Comparison of ENCODE assay signal across 21 cellular contexts in the genomic region with DNA sequence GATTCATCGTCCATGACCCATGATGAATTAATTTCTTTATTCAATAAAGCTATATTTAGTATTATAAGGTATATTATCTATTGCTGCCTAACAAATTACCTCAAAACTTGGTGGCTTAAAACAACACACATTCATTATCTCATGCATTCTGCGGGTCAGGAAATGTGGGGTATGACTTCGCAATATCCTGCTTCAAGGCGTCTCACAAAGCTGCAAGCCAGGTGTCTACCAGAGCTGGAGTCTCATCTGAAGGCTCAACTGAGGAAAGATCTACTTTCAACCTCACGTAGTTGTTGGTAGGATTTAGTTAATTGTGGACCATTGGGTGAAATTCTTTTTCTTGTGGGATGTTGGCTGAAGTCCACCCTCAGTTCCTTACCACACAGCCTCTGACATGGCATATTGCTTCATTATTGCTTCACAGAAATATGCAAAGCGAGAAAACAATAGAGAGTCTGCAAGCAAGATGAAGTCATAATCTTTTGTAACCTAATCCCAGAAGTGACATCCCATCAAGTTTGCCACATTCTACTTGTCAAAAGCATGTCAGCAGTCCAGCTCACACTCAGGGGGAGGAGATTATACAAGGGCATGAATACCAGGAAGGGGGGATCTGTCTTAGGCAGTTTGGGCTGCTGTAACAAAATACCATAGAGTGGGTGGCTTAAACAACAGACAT. TPM values are rescaled to one million over a fixed set of nuclear protein-coding genes. Genes with fewer than 3 reads are reported as not detected.
DNase-seq lines count a peak whose midpoint lies in the region; ATAC-seq and TF ChIP-seq lines count a peak whose summit lies in the region.
"Had no signal": no experiment of that assay in that cellular context is flagged by ENCODE, and none has a peak within 500 bp of the region (broad histone marks: within the 10 kb centered on the region; RNA-seq: fewer than 3 reads in every experiment).

No MANE protein-coding gene starts in this region.

- intact Hi-C loops in left cardiac atrium (cut with DNase I) (no loop called here), left ventricle myocardium inferior (cut with micrococcal nuclease) (no loop called here)

- H3K27me3 ChIP-seq in left ventricle myocardium inferior (ENCODE audit: low read depth) (no peaks in the 10 kb centered on the region), osteoblast (ENCODE audit: insufficient read depth, low read length) (no peaks in the 10 kb centered on the region)
- H3K27me3 ChIP-seq: esophagus muscularis mucosa had no signal

- H3K4me1 Mint-ChIP-seq in activated CD4-positive, alpha-beta memory T cell treated with anti-CD3 and anti-CD28 coated beads, Interleukin-2, amount 10 ng/mL, durations not matched to agents 7 days and 5 days, result peaks cover 25% of the 10 kb centered on the region

- no peak overlapping the region for H3K4me3 Mint-ChIP-seq in activated CD4-positive, alpha-beta memory T cell treated with anti-CD3 and anti-CD28 coated beads, Interleukin-2, amount 10 ng/mL, durations not matched to agents 7 days and 5 days
- H3K4me3 Mint-ChIP-seq: CD4-positive, alpha-beta memory T cell; stimulated activated effector memory CD8-positive, alpha-beta T cell treated with anti-CD3 and anti-CD28 coated beads, Interleukin-12 subunit alpha, Interleukin-12 subunit beta, amount 100 ng/mL, for 72 hours had no signal

- H3K27me3 Mint-ChIP-seq in activated CD4-positive, alpha-beta memory T cell treated with anti-CD3 and anti-CD28 coated beads, Interleukin-2, amount 10 ng/mL, durations not matched to agents 7 days and 5 days, result peaks cover 36% of the 10 kb centered on the region

- CTCF ChIA-PET in activated CD4-positive, alpha-beta memory T cell treated with anti-CD3 and anti-CD28 coated beads, Interleukin-2, amount 10 ng/mL, durations not matched to agents 7 days and 5 days (lab: Charles Lee), result no interaction called here

- no peak for TF ChIP-seq CTCF in left ventricle myocardium inferior (IDR thresholded peaks at IDR 0.05; ENCODE audit: borderline replicate concordance)
- TF ChIP-seq CTCF in foreskin fibroblast (IDR thresholded peaks at IDR 0.05; ENCODE audit: low read depth, low read length), result no peak
- TF ChIP-seq CTCF in osteoblast (IDR thresholded peaks at IDR 0.05; ENCODE audit: extremely low read depth, low read depth, low read length), result no peak

- H3K36me3 ChIP-seq in left ventricle myocardium inferior (peaks cover 13% of the 10 kb centered on the region), osteoblast (ENCODE audit: insufficient read depth, low read length) (no peaks in the 10 kb centered on the region)
- H3K36me3 ChIP-seq: esophagus muscularis mucosa had no signal

- no peaks in the 10 kb centered on the region for H4K20me1 ChIP-seq in osteoblast (ENCODE audit: insufficient read depth, low read length)

- no peak for DNase-seq in left cardiac atrium
- DNase-seq in left ventricle myocardium inferior, result no peak
- peak; percentile 12 for DNase-seq in SKM-1 (lab: John Stamatoyannopoulos, UW; ENCODE audit: unreplicated experiment)
- DNase-seq in foreskin fibroblast, result peak; percentile 77 to 79
- DNase-seq in DMS153 treated with DMSO at 0.1 percent for 48 hours (lab: John Stamatoyannopoulos, UW; ENCODE audit: unreplicated experiment), result no peak
- DNase-seq in osteoblast (ENCODE audit: insufficient read length, low spot score, missing footprints), result no peak
- no peak for DNase-seq in activated CD4-positive, alpha-beta memory T cell treated with anti-CD3 and anti-CD28 coated beads, Interleukin-2, amount 10 ng/mL, durations not matched to agents 7 days and 5 days
- no peak for DNase-seq in stimulated activated naive CD4-positive, alpha-beta T cell (lab: John Stamatoyannopoulos, UW)
- DNase-seq: activated naive CD4-positive, alpha-beta T cell treated with Interleukin-2 at 50 U/mL for 16 hours; CD4-positive, alpha-beta memory T cell; hypothalamus; kidney glomerular epithelial cell; NCI-H187 treated with DMSO at 0.1 percent for 48 hours; NCI-H446 treated with DMSO at 0.1 percent for 48 hours; posterior cingulate gyrus; trophoblast cell had no signal

- no peak overlapping the region for H2AFZ ChIP-seq in osteoblast (ENCODE audit: low read length)

- POLR2A ChIA-PET in activated CD4-positive, alpha-beta memory T cell treated with anti-CD3 and anti-CD28 coated beads, Interleukin-2, amount 10 ng/mL, durations not matched to agents 7 days and 5 days (lab: Charles Lee), result interaction anchor here (0.6 kb wide), 1 partner anchor 467 kb away, joined by 3 read pairs; no protein-coding TSS in a partner anchor

- peaks cover 7% of the 10 kb centered on the region for H3K36me3 Mint-ChIP-seq in activated CD4-positive, alpha-beta memory T cell treated with anti-CD3 and anti-CD28 coated beads, Interleukin-2, amount 10 ng/mL, durations not matched to agents 7 days and 5 days (ENCODE audit: low read depth)
- H3K36me3 Mint-ChIP-seq: stimulated activated effector memory CD8-positive, alpha-beta T cell treated with anti-CD3 and anti-CD28 coated beads, Interleukin-12 subunit alpha, Interleukin-12 subunit beta, amount 100 ng/mL, for 72 hours had no signal

- H3K4me1 ChIP-seq in left ventricle myocardium inferior (peaks cover 21% of the 10 kb centered on the region), osteoblast (ENCODE audit: insufficient read depth, low read length) (peaks cover 5% of the 10 kb centered on the region)
- H3K4me1 ChIP-seq: A549 had no signal

- H3K9me3 ChIP-seq in left ventricle myocardium inferior (replicated peaks) (peaks cover 3% of the 10 kb centered on the region), osteoblast (ENCODE audit: low read depth, low read length) (no peaks in the 10 kb centered on the region)
- H3K9me3 ChIP-seq: A549, esophagus muscularis mucosa had no signal

- no peak overlapping the region for H3K27ac Mint-ChIP-seq in activated CD4-positive, alpha-beta memory T cell treated with anti-CD3 and anti-CD28 coated beads, Interleukin-2, amount 10 ng/mL, durations not matched to agents 7 days and 5 days
- H3K27ac Mint-ChIP-seq: CD4-positive, alpha-beta memory T cell; stimulated activated effector memory CD8-positive, alpha-beta T cell treated with anti-CD3 and anti-CD28 coated beads, Interleukin-12 subunit alpha, Interleukin-12 subunit beta, amount 100 ng/mL, for 72 hours had no signal

- H3K27ac ChIP-seq in left ventricle myocardium inferior (replicated peaks) (no peak overlapping the region), osteoblast (ENCODE audit: low read depth, low read length) (no peak overlapping the region)
- H3K27ac ChIP-seq: A549, esophagus muscularis mucosa had no signal

- no peak overlapping the region for H3K4me2 ChIP-seq in osteoblast (ENCODE audit: insufficient read depth, low read length)
- H3K4me2 ChIP-seq: A549 had no signal

- peak; percentile 23 to 25 for ATAC-seq in left cardiac atrium
- ATAC-seq: A549; stimulated activated effector memory CD8-positive, alpha-beta T cell treated with anti-CD3 and anti-CD28 coated beads, Interleukin-12 subunit alpha, Interleukin-12 subunit beta, amount 100 ng/mL, for 72 hours had no signal

- no peaks in the 10 kb centered on the region for H3K79me2 ChIP-seq in osteoblast (ENCODE audit: insufficient read depth, low read length)

- H3K4me3 ChIP-seq in left ventricle myocardium inferior (no peak overlapping the region), foreskin fibroblast (ENCODE audit: low read depth in 1 of 2, low read length in 2 of 2) (no peak overlapping the region), osteoblast (ENCODE audit: insufficient read depth, low read length) (no peak overlapping the region)
- H3K4me3 ChIP-seq: A549, esophagus muscularis mucosa had no signal

- H3K9me3 Mint-ChIP-seq in activated CD4-positive, alpha-beta memory T cell treated with anti-CD3 and anti-CD28 coated beads, Interleukin-2, amount 10 ng/mL, durations not matched to agents 7 days and 5 days, result peaks cover 5% of the 10 kb centered on the region

RNA-seq across cellular contexts. Expression of a gene that starts 45.1 kb away (rescaled TPM):
- total RNA-seq in left cardiac atrium, result 10 to 100 TPM; 39.1 to 49.8 TPM
- 102 TPM for total RNA-seq in left ventricle myocardium inferior
- 6.5 and 7.7 TPM in 2 replicates for total RNA-seq in osteoblast
- not detected for total RNA-seq in activated CD4-positive, alpha-beta memory T cell treated with anti-CD3 and anti-CD28 coated beads, Interleukin-2, amount 10 ng/mL, durations not matched to agents 7 days and 5 days
- total RNA-seq: CD4-positive, alpha-beta memory T cell; OCI-LY7 had no signal

RNA-seq across cellular contexts. Expression of a gene that starts 56.3 kb away (rescaled TPM):
- not detected for total RNA-seq in left cardiac atrium
- total RNA-seq in left ventricle myocardium inferior, result 0.30 TPM
- total RNA-seq in osteoblast, result not detected in 2 replicates
- total RNA-seq in activated CD4-positive, alpha-beta memory T cell treated with anti-CD3 and anti-CD28 coated beads, Interleukin-2, amount 10 ng/mL, durations not matched to agents 7 days and 5 days, result not detected
- total RNA-seq: CD4-positive, alpha-beta memory T cell; dermis microvascular lymphatic vessel endothelial cell; esophagus muscularis mucosa; OCI-LY7 had no signal

Comparison
In these comparisons a context has a peak if more than half of its experiments do, and no peak if none do; other contexts are left out.
1. DNase-seq: peak in SKM-1 (single experiment) and foreskin fibroblast (2 of 2); none in left cardiac atrium (single experiment), left ventricle myocardium inferior (single experiment), DMS153 treated with DMSO at 0.1 percent for 48 hours (single experiment), osteoblast (single experiment), activated CD4-positive, alpha-beta memory T cell treated with anti-CD3 and anti-CD28 coated beads, Interleukin-2, amount 10 ng/mL, durations not matched to agents 7 days and 5 days (single experiment) and stimulated activated naive CD4-positive, alpha-beta T cell (0 of 6).